ENCODE assay signal across 1 cellular context in the genomic region with DNA sequence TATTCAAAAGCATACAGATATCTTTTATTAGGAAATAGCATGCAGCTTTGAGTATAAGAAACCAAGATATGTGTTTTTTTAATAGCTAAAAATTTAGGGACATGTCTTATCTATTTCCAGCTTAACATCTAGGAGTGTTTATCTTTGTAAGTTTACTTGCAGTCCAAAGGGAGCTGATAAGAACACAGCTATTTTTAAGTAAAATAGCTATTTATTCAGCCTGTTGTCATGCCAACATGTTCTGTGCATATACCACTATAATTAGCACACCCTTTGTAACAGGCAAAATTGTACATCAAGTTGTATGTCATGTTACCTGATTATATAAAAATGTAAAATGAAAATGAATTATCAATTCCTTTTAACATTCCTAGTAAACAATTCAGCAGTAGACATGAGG.
TF ChIP-seq lines count a peak whose summit lies in the region.

No MANE protein-coding gene starts in this region.

TF ChIP-seq in HepG2, 621 proteins besides CTCF, POLR2A, EP300 and RAD21:
- no peak for TF ChIP-seq MTF1 (CRISPR knock-in tag; IDR thresholded peaks at IDR 0.05)
- TF ChIP-seq, protein P1, sequence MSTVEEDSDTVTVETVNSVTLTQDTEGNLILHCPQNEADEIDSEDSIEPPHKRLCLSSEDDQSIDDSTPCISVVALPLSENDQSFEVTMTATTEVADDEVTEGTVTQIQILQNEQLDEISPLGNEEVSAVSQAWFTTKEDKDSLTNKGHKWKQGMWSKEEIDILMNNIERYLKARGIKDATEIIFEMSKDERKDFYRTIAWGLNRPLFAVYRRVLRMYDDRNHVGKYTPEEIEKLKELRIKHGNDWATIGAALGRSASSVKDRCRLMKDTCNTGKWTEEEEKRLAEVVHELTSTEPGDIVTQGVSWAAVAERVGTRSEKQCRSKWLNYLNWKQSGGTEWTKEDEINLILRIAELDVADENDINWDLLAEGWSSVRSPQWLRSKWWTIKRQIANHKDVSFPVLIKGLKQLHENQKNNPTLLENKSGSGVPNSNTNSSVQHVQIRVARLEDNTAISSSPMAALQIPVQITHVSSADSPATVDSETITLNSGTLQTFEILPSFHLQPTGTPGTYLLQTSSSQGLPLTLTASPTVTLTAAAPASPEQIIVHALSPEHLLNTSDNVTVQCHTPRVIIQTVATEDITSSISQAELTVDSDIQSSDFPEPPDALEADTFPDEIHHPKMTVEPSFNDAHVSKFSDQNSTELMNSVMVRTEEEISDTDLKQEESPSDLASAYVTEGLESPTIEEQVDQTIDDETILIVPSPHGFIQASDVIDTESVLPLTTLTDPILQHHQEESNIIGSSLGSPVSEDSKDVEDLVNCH (CRISPR knock-in tag; IDR thresholded peaks at IDR 0.05), result no peak
